In genomic region chr2:69132960-69133590, GRCh38 we compare ENCODE assay signal across 18 cellular contexts.
A peak's percentile ranks its signal among the peaks of the same experiment; 100 is the strongest.
DNase-seq lines count a peak whose midpoint lies in the region; ATAC-seq and TF ChIP-seq lines count a peak whose summit lies in the region.
"Had no signal": no experiment of that assay in that cellular context is flagged by ENCODE, and none has a peak within 500 bp of the region (broad histone marks: within the 10 kb centered on the region; RNA-seq: fewer than 3 reads in every experiment).

No MANE protein-coding gene starts in this region.

- no peaks in the 10 kb centered on the region for H3K36me3 Mint-ChIP-seq in MCF 10A (ENCODE audit: insufficient read depth, unreplicated experiment)

- H3K36me3 ChIP-seq in breast epithelium, result no peaks in the 10 kb centered on the region
- H3K36me3 ChIP-seq in mammary epithelial cell (ENCODE audit: insufficient read depth, low read length), result no peaks in the 10 kb centered on the region

- no peak overlapping the region for H3K4me3 Mint-ChIP-seq in MCF 10A (ENCODE audit: unreplicated experiment)

- dilution Hi-C loops in mammary epithelial cell (cut with HindIII; ENCODE audit: low sequenced_read_pairs), result no loop called here

- H3K27me3 ChIP-seq in breast epithelium (no peaks in the 10 kb centered on the region), mammary epithelial cell (ENCODE audit: insufficient read depth, low read length) (no peaks in the 10 kb centered on the region)

- no peak for TF ChIP-seq POLR2A in breast epithelium (IDR thresholded peaks at IDR 0.05)

- no TSS peak for BruUV-seq in MCF 10A (replicated peaks; lab: Mats Ljungman, UMichigan)
- no TSS peak for BruUV-seq in mammary epithelial cell (replicated peaks; lab: Mats Ljungman, UMichigan)

- POLR2A ChIA-PET in MCF 10A (lab: Yijun Ruan, JAX), result interaction anchor here (0.8 kb wide), 1 partner anchor 88 kb away, joined by 3 read pairs; no protein-coding TSS in a partner anchor

- peaks cover 23% of the 10 kb centered on the region for H3K4me1 Mint-ChIP-seq in MCF 10A (ENCODE audit: insufficient read depth, unreplicated experiment)

- no peaks in the 10 kb centered on the region for H3K27me3 Mint-ChIP-seq in MCF 10A (ENCODE audit: insufficient read depth, unreplicated experiment)

- H3K27ac ChIP-seq in breast epithelium (no peak overlapping the region), mammary epithelial cell (ENCODE audit: insufficient read depth, low read depth, low read length) (no peak overlapping the region)
- H3K27ac ChIP-seq: 22Rv1 had no signal

- no peak overlapping the region for H3K27ac Mint-ChIP-seq in MCF 10A (ENCODE audit: low read depth, unreplicated experiment)

- intact Hi-C loops in MCF 10A (cut with micrococcal nuclease), result no loop called here
- intact Hi-C loops in breast epithelium (cut with DNase I; ENCODE audit: low total_unique reads), result no loop called here
- intact Hi-C loops in mammary epithelial cell (cut with micrococcal nuclease), result no loop called here
- intact Hi-C loops in Right ventricle myocardium inferior (cut with DNase I), result no loop called here

- H3K9me3 Mint-ChIP-seq in MCF 10A (ENCODE audit: unreplicated experiment), result no peaks in the 10 kb centered on the region

- H3K9me3 ChIP-seq in breast epithelium, result no peaks in the 10 kb centered on the region
- H3K9me3 ChIP-seq in mammary epithelial cell (replicated peaks; ENCODE audit: insufficient read depth, low read length), result no peaks in the 10 kb centered on the region

- no peaks in the 10 kb centered on the region for H4K20me1 ChIP-seq in mammary epithelial cell (ENCODE audit: insufficient read depth, low read length)

- no peak overlapping the region for H3K9ac ChIP-seq in mammary epithelial cell (ENCODE audit: insufficient read depth, low read length)

- in situ Hi-C loops in mammary epithelial cell (cut with MboI; ENCODE audit: low sequenced_read_pairs in 2 of 2), result loop anchor here in 1 of 2 donors (10.0 kb wide), 1 partner anchor 108 kb away; no protein-coding TSS in a partner anchor

- H3K79me2 ChIP-seq in mammary epithelial cell (ENCODE audit: insufficient read depth, low read length), result no peaks in the 10 kb centered on the region

- WGBS in mammary epithelial cell (ENCODE audit: low coverage, missing lambda C conversion rate), result over 99% methylated on average over 6 of the region's 6 CpGs

- H3K4me3 ChIP-seq in breast epithelium (no peak overlapping the region), mammary epithelial cell (replicated peaks in 1 of 3; ENCODE audit: insufficient read depth in 1 of 3, low read depth in 2 of 3, low read length in 3 of 3) (no peak overlapping the region)

- no peaks in the 10 kb centered on the region for H3K4me1 ChIP-seq in breast epithelium
- H3K4me1 ChIP-seq in mammary epithelial cell (ENCODE audit: insufficient read depth, low read length), result peaks cover 2% of the 10 kb centered on the region

- DNase-seq in MCF 10A (ENCODE audit: unreplicated experiment) (peak; percentile 39), breast epithelium (ENCODE audit: low spot score in 2 of 2) (no peak), mammary epithelial cell (peak; percentile 25), kidney tubule cell (ENCODE audit: low spot score) (peak; percentile 7), GM19240 (ENCODE audit: insufficient read length, low spot score) (no peak), Right ventricle myocardium inferior (ENCODE audit: missing footprints) (no peak)
- no peak for DNase-seq in activated T-cell treated with anti-CD3 and anti-CD28 coated beads, Interleukin-2, amount 50 U/mL, for 1 hour
- DNase-seq: COR-L47, DMS 273 treated with DMSO at 0.1 percent for 48 hours, DND-41, GF-D8, KBM-7, MV-4-11, NCI-H187, NCI-H526 treated with DMSO at 0.1 percent for 48 hours, Right ventricle myocardium superior had no signal

- CTCF ChIA-PET in MCF 10A (lab: Yijun Ruan, JAX) (interaction anchor here (1.1 kb wide), 1 partner anchor 173 kb away, joined by 4 read pairs; no protein-coding TSS in a partner anchor), mammary epithelial cell (lab: Charles Lee; ENCODE audit: low non-redundant PET) (no interaction called here)

- no peak overlapping the region for H2AFZ ChIP-seq in mammary epithelial cell (ENCODE audit: low read depth, low read length)

- no peak overlapping the region for H3K4me2 ChIP-seq in mammary epithelial cell (ENCODE audit: insufficient read depth, low read depth, low read length)

- no peak for TF ChIP-seq CTCF in MCF 10A (IDR thresholded peaks at IDR 0.05; ENCODE audit: unreplicated experiment)
- TF ChIP-seq CTCF in breast epithelium (IDR thresholded peaks at IDR 0.05), result no peak
- no peak for TF ChIP-seq CTCF in mammary epithelial cell (conservative IDR thresholded peaks at IDR 0.05 in 1 of 2, IDR thresholded peaks at IDR 0.05 in 1 of 2; ENCODE audit: extremely low read depth in 1 of 2, insufficient read depth in 1 of 2, low read depth in 1 of 2, low read length in 2 of 2)

- ATAC-seq in HG03521 (IDR thresholded peaks at IDR 0.05; ENCODE audit: unreplicated experiment), result no peak
- ATAC-seq in Right ventricle myocardium inferior, result no peak

Comparison
In these comparisons a context has a peak if more than half of its experiments do, and no peak if none do; other contexts are left out.
1. DNase-seq: peak in MCF 10A (single experiment), mammary epithelial cell (single experiment) and kidney tubule cell (single experiment); none in breast epithelium (0 of 2), GM19240 (single experiment), activated T-cell treated with anti-CD3 and anti-CD28 coated beads, Interleukin-2, amount 50 U/mL, for 1 hour (single experiment) and Right ventricle myocardium inferior (single experiment).